Comparison of ENCODE assay signal across 8 cellular contexts in genomic region chr6:18595774-18596528, GRCh38.
DNase-seq lines count a peak whose midpoint lies in the region; ATAC-seq and FAIRE-seq lines count a peak whose summit lies in the region.

No MANE protein-coding gene starts in this region.

- no peaks in the 10 kb centered on the region for H3K36me3 Mint-ChIP-seq in activated T-cell treated with anti-CD3 and anti-CD28 coated beads, Interleukin-2, amount 50 U/mL, for 72 hours (ENCODE audit: insufficient read depth in 2 of 2)

- no peaks in the 10 kb centered on the region for H3K4me1 Mint-ChIP-seq in activated T-cell treated with anti-CD3 and anti-CD28 coated beads, Interleukin-2, amount 50 U/mL, for 72 hours (ENCODE audit: low read depth)

- peak; percentile 79 for ATAC-seq in GM19438 (IDR thresholded peaks at IDR 0.05; ENCODE audit: low read depth, unreplicated experiment)
- peak; percentile 91 for ATAC-seq in HG03571 (IDR thresholded peaks at IDR 0.05; ENCODE audit: unreplicated experiment)
- peak; percentile 32 to 51 for ATAC-seq in activated T-cell treated with anti-CD3 and anti-CD28 coated beads, Interleukin-2, amount 50 U/mL, for 72 hours (replicated peaks in 1 of 2)

- FAIRE-seq in frontal cortex (lab: Jason Lieb, UNC), result peak; percentile 85

- H3K27ac Mint-ChIP-seq in activated T-cell treated with anti-CD3 and anti-CD28 coated beads, Interleukin-2, amount 50 U/mL, for 72 hours, result no peak overlapping the region

- peaks cover 34% of the 10 kb centered on the region for H3K27me3 Mint-ChIP-seq in activated T-cell treated with anti-CD3 and anti-CD28 coated beads, Interleukin-2, amount 50 U/mL, for 72 hours (ENCODE audit: low read depth)

- H3K9me3 Mint-ChIP-seq in activated T-cell treated with anti-CD3 and anti-CD28 coated beads, Interleukin-2, amount 50 U/mL, for 72 hours, result no peaks in the 10 kb centered on the region

- no peak overlapping the region for H3K4me3 Mint-ChIP-seq in activated T-cell treated with anti-CD3 and anti-CD28 coated beads, Interleukin-2, amount 50 U/mL, for 72 hours

- DNase-seq in DMS153 (lab: John Stamatoyannopoulos, UW) (peak; percentile 15), NCI-H748 (lab: John Stamatoyannopoulos, UW; ENCODE audit: unreplicated experiment) (peak; percentile 85), frontal cortex (ENCODE audit: low spot score in 2 of 2) (peak; percentile 4 to 55), occipital lobe (lab: John Stamatoyannopoulos, UW) (peak; percentile 27), NCI-H1048 (lab: John Stamatoyannopoulos, UW) (no peak)
- DNase-seq in activated T-cell treated with anti-CD3 and anti-CD28 coated beads, Interleukin-2, amount 50 U/mL, for 72 hours, result peak; percentile 37 to 54
